In genomic region chr3:196968233-196969000, GRCh38 we compare ENCODE assay signal across 8 cellular contexts. TPM values are rescaled to one million over a fixed set of nuclear protein-coding genes. Genes with fewer than 3 reads are reported as not detected.
DNase-seq lines count a peak whose midpoint lies in the region; ATAC-seq and TF ChIP-seq lines count a peak whose summit lies in the region.

A gene with protein sequence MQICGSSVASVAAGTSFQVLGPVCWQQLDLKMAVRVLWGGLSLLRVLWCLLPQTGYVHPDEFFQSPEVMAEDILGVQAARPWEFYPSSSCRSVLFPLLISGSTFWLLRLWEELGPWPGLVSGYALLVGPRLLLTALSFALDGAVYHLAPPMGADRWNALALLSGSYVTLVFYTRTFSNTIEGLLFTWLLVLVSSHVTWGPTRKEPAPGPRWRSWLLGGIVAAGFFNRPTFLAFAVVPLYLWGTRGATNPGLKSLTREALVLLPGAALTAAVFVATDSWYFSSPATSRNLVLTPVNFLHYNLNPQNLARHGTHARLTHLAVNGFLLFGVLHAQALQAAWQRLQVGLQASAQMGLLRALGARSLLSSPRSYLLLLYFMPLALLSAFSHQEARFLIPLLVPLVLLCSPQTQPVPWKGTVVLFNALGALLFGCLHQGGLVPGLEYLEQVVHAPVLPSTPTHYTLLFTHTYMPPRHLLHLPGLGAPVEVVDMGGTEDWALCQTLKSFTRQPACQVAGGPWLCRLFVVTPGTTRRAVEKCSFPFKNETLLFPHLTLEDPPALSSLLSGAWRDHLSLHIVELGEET (minus strand): TSS chr3:196968833. CDS start chr3:196952031, 16,802 bp downstream.

- peak within 1 kb of the TSS; percentile 99 for H3K4me2 ChIP-seq in trophoblast cell (ENCODE audit: low read length)

- H4K8ac ChIP-seq in trophoblast cell (ENCODE audit: low read depth, low read length) = peak within 1 kb of the TSS; percentile 59

- H3K79me2 ChIP-seq in ACC112 (ENCODE audit: control insufficient read depth, insufficient read depth, low read length, unreplicated experiment) (no peaks in the 10 kb centered on the region), trophoblast cell (ENCODE audit: control insufficient read depth, insufficient read depth, low read length, poor library complexity) (no peaks in the 10 kb centered on the region)

- no peak within 1 kb of the TSS for H2AK5ac ChIP-seq in trophoblast cell (ENCODE audit: low read length)

- H3K23ac ChIP-seq in trophoblast cell (ENCODE audit: low read length) = no peak within 1 kb of the TSS

- peak within 1 kb of the TSS; percentile 99 for H3K4me3 ChIP-seq in ACC112 (ENCODE audit: low read depth, low read length)
- peak within 1 kb of the TSS; percentile 79 for H3K4me3 ChIP-seq in trophoblast cell (ENCODE audit: low read depth, low read length)

- no peak within 1 kb of the TSS for H2BK120ac ChIP-seq in trophoblast cell (ENCODE audit: insufficient read depth, low read length, poor library complexity)

- peak within 1 kb of the TSS; percentile 65 for H4K12ac ChIP-seq in trophoblast cell (ENCODE audit: low read depth, low read length)

- peaks cover 9% of the 10 kb centered on the region for H3K9me3 Mint-ChIP-seq in activated T-helper 2 cell treated with anti-CD3 and anti-CD28 coated beads, Interferon-gamma antibody, Interleukin-2, Interleukin-4, amounts not matched to agents 10 μg/mL and 5 μg/mL and 100 μg/mL, durations not matched to agents 14 hours and 24 hours and 36 hours

- peaks cover 6% of the 10 kb centered on the region for H3K27me3 Mint-ChIP-seq in activated T-helper 2 cell treated with anti-CD3 and anti-CD28 coated beads, Interferon-gamma antibody, Interleukin-2, Interleukin-4, amounts not matched to agents 10 μg/mL and 5 μg/mL and 100 μg/mL, durations not matched to agents 14 hours and 24 hours and 36 hours (ENCODE audit: low read depth)

- WGBS in trophoblast cell (ENCODE audit: extremely low coverage, insufficient coverage, insufficient read length) = no CpG with 5 or more reads among the region's 80 CpGs

- no peak within 1 kb of the TSS for H2BK5ac ChIP-seq in trophoblast cell (ENCODE audit: low read depth, low read length, poor library complexity)

- H3K36me3 ChIP-seq in ACC112 (ENCODE audit: insufficient read depth, low read length) = no peaks in the 10 kb centered on the region
- H3K36me3 ChIP-seq in trophoblast cell (ENCODE audit: control insufficient read depth in 1 of 2, insufficient read depth in 2 of 2, low read length in 2 of 2) = no peaks in the 10 kb centered on the region

- peak within 1 kb of the TSS; percentile 76 for H3K27ac Mint-ChIP-seq in activated T-helper 2 cell treated with anti-CD3 and anti-CD28 coated beads, Interferon-gamma antibody, Interleukin-2, Interleukin-4, amounts not matched to agents 10 μg/mL and 5 μg/mL and 100 μg/mL, durations not matched to agents 14 hours and 24 hours and 36 hours

- peaks cover 13% of the 10 kb centered on the region for H3K9me3 ChIP-seq in trophoblast cell (ENCODE audit: insufficient read depth, low read depth, low read length)

- peak; percentile 75 for ATAC-seq in HG02798 (IDR thresholded peaks at IDR 0.05; ENCODE audit: poor library complexity, unreplicated experiment)

- no peak within 1 kb of the TSS for H3K18ac ChIP-seq in trophoblast cell (ENCODE audit: low read length)

- H2AFZ ChIP-seq in ACC112 (ENCODE audit: low read length, unreplicated experiment) (peak within 1 kb of the TSS; percentile 99), trophoblast cell (ENCODE audit: insufficient read depth, low read length, poor library complexity) (peak within 1 kb of the TSS; percentile 66)

- DNase-seq in GM13977 (ENCODE audit: low spot score) (peak; percentile 85), NCI-H446 treated with DMSO at 0.1 percent for 48 hours (lab: John Stamatoyannopoulos, UW) (peak; percentile 9), head of caudate nucleus (peak in 35 of 42 donors; percentile 15 to 73 (median 57)), trophoblast cell (peak in 1 of 2 donors; percentile 48), SHP77 treated with DMSO at 0.1 percent for 48 hours (lab: John Stamatoyannopoulos, UW) (no peak)
- peak; percentile 34 for DNase-seq in activated T-helper 2 cell treated with anti-CD3 and anti-CD28 coated beads, Interferon-gamma antibody, Interleukin-2, Interleukin-4, amounts not matched to agents 10 μg/mL and 5 μg/mL and 100 μg/mL, durations not matched to agents 14 hours and 24 hours and 36 hours (ENCODE audit: low spot score)

- peaks cover 4% of the 10 kb centered on the region for H3K4me1 ChIP-seq in ACC112 (ENCODE audit: control insufficient read depth, insufficient read depth, low read length, unreplicated experiment)
- H3K4me1 ChIP-seq in trophoblast cell (ENCODE audit: control insufficient read depth in 1 of 2, insufficient read depth in 2 of 2, low read length in 2 of 2) = peaks cover 3 to 8% of the 10 kb centered on the region in 2 experiments

- H4K91ac ChIP-seq in trophoblast cell (ENCODE audit: low read depth, low read length) = no peak within 1 kb of the TSS

- in situ Hi-C loops in GM13977 (cut with MboI; ENCODE audit: low pct_unique_long_range_greater_than_20kb, low sequenced_read_pairs, unreplicated experiment) = no loop called here

- H3K27ac ChIP-seq in ACC112 (ENCODE audit: low read depth, low read length) = no peak within 1 kb of the TSS
- H3K27ac ChIP-seq in trophoblast cell (ENCODE audit: low read depth, low read length) = no peak within 1 kb of the TSS

- no peak for TF ChIP-seq CTCF in GM13977 (IDR thresholded peaks at IDR 0.05; ENCODE audit: extremely low read depth, insufficient read depth, missing control alignments)

- H3K4ac ChIP-seq in trophoblast cell (ENCODE audit: low read depth, low read length) = no peak within 1 kb of the TSS

- peak within 1 kb of the TSS; percentile 35 for H3K14ac ChIP-seq in trophoblast cell (ENCODE audit: low read length)

- no peak within 1 kb of the TSS for H3K9ac ChIP-seq in trophoblast cell (ENCODE audit: low read length)

- no peaks in the 10 kb centered on the region for H3K79me1 ChIP-seq in trophoblast cell (ENCODE audit: low read length)

- H3K4me3 Mint-ChIP-seq in activated T-helper 2 cell treated with anti-CD3 and anti-CD28 coated beads, Interferon-gamma antibody, Interleukin-2, Interleukin-4, amounts not matched to agents 10 μg/mL and 5 μg/mL and 100 μg/mL, durations not matched to agents 14 hours and 24 hours and 36 hours (ENCODE audit: low read depth) = peak within 1 kb of the TSS; percentile 84

- no peaks in the 10 kb centered on the region for H3K27me3 ChIP-seq in ACC112 (ENCODE audit: insufficient read depth, low read length)
- H3K27me3 ChIP-seq in trophoblast cell (ENCODE audit: insufficient read depth, low read length) = peaks cover 55% of the 10 kb centered on the region

- intact Hi-C loops in activated T-helper 2 cell treated with anti-CD3 and anti-CD28 coated beads, Interferon-gamma antibody, Interleukin-2, Interleukin-4, amounts not matched to agents 10 μg/mL and 5 μg/mL and 100 μg/mL, durations not matched to agents 14 hours and 24 hours and 36 hours (cut with micrococcal nuclease) = loop anchor here (2.0 to 10.0 kb wide), 2 partner anchors 26 to 434 kb away; partner anchors contain the start of gene NCBP2
- intact Hi-C loops in head of caudate nucleus (cut with DNase I) = no loop called here

- no peak within 1 kb of the TSS for H2BK12ac ChIP-seq in trophoblast cell (ENCODE audit: low read length)

- peaks cover 12% of the 10 kb centered on the region for H3K4me1 Mint-ChIP-seq in activated T-helper 2 cell treated with anti-CD3 and anti-CD28 coated beads, Interferon-gamma antibody, Interleukin-2, Interleukin-4, amounts not matched to agents 10 μg/mL and 5 μg/mL and 100 μg/mL, durations not matched to agents 14 hours and 24 hours and 36 hours (ENCODE audit: low read depth)

- H3K36me3 Mint-ChIP-seq in activated T-helper 2 cell treated with anti-CD3 and anti-CD28 coated beads, Interferon-gamma antibody, Interleukin-2, Interleukin-4, amounts not matched to agents 10 μg/mL and 5 μg/mL and 100 μg/mL, durations not matched to agents 14 hours and 24 hours and 36 hours (ENCODE audit: low read depth) = peaks cover 32% of the 10 kb centered on the region

RNA-seq across cellular contexts. Expression of the gene that starts here (rescaled TPM):
- 2.1 and 2.4 TPM in 2 replicates for total RNA-seq in activated T-helper 2 cell treated with anti-CD3 and anti-CD28 coated beads, Interferon-gamma antibody, Interleukin-2, Interleukin-4, amounts not matched to agents 10 μg/mL and 5 μg/mL and 100 μg/mL, durations not matched to agents 14 hours and 24 hours and 36 hours
- 0.15 and 0.16 TPM in 2 replicates for polyA plus RNA-seq in trophoblast cell (2013)
